ENCODE assay signal across 8 cellular contexts in the genomic region with DNA sequence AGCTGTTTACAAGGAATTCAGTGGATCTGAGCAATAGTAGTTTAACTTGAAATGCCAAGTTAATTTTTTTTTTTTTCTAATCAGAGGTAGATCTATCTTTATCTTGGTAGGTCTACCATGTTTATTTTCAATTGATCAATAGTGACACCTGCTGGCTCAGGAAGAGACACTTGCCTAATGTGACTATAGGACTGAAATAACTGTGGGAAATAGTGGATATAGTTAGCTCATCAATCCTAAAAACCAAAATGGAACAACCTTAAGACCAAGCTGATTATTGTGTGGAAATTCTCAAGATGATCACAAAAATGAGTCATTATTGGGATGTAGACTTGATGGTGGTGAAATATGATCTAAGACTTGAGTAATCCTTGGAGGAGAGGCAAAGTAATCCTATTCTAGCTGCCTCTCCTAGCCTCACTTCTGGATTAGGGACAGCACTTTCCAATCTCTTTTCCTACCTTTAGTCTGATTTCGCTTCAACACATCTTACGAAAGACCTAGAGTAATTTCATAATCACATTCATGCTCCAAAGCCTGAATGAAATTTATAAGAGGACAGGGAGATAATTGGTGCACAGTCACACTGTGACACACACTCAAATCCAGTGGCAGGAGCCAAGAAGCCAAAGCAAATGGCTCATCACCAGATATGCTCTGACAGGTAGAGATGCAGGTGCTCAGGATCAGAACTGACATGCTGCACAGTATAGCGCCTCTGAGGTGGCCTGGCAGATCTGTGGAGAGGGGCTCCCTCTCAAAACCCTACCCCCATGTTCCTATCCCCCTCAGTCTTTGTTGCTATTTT.
DNase-seq lines count a peak whose midpoint lies in the region; TF ChIP-seq lines count a peak whose summit lies in the region.

No MANE protein-coding gene starts in this region.

- H3K27me3 ChIP-seq in GM23248 (replicated peaks; ENCODE audit: insufficient read depth) (no peaks in the 10 kb centered on the region), liver (ENCODE audit: control insufficient read depth in 4 of 4, insufficient read depth in 4 of 4, low read length in 3 of 4) (no peaks in the 10 kb centered on the region), sigmoid colon (no peaks in the 10 kb centered on the region)

- H3K27ac ChIP-seq in GM23248 (peak overlapping the region; percentile 32), liver (ENCODE audit: low read depth in 1 of 2, low read length in 2 of 2) (no peak overlapping the region), sigmoid colon (no peak overlapping the region)

- H4K20me1 ChIP-seq in GM23248 (ENCODE audit: insufficient read depth) = no peaks in the 10 kb centered on the region

- H3K4me3 ChIP-seq in GM23248 (no peak overlapping the region), astrocyte of the spinal cord (ENCODE audit: low read depth, low read length) (no peak overlapping the region), liver (ENCODE audit: low read depth in 1 of 3, low read length in 3 of 3) (no peak overlapping the region), sigmoid colon (no peak overlapping the region)

- WGBS in GM23248 (ENCODE audit: low coverage in 1 of 2, low lambda C conversion rate in 2 of 2, missing lambda C conversion rate in 2 of 2), 2 experiments = 66 to 67% methylated on average over 3 of the region's 3 CpGs
- WGBS in liver = 82% methylated on average over 3 of the region's 3 CpGs
- WGBS in sigmoid colon, 2 donors = 94 to 95% methylated on average over 3 of the region's 3 CpGs

- peak; percentile 63 to 64 for TF ChIP-seq RAD21 in liver (IDR thresholded peaks at IDR 0.05)

- peak; percentile 57 for TF ChIP-seq CTCF in astrocyte of the spinal cord (IDR thresholded peaks at IDR 0.05; ENCODE audit: low read depth, low read length)
- peak; percentile 28 for TF ChIP-seq CTCF in liver (IDR thresholded peaks at IDR 0.05; ENCODE audit: low read depth, low read length, missing input control)
- no peak for TF ChIP-seq CTCF in sigmoid colon (IDR thresholded peaks at IDR 0.05)

- H2AFZ ChIP-seq in GM23248 = peak overlapping the region; percentile 15; the same call in 1 of the 2 replicates

- peak; percentile 73 for DNase-seq in DMS 273 (lab: John Stamatoyannopoulos, UW; ENCODE audit: unreplicated experiment)
- no peak for DNase-seq in DMS 273 treated with DMSO at 0.1 percent for 48 hours (lab: John Stamatoyannopoulos, UW)
- peak; percentile 87 for DNase-seq in GM23248
- DNase-seq in NCI-H146 (lab: John Stamatoyannopoulos, UW) = peak; percentile 18
- DNase-seq in astrocyte of the spinal cord (ENCODE audit: low read depth, low spot score) = peak; percentile 73
- no peak for DNase-seq in ecto neural progenitor cell (ENCODE audit: low spot score)
- no peak for DNase-seq in sigmoid colon

- in situ Hi-C loops in GM23248 (cut with MboI) = no loop called here
- in situ Hi-C loops in astrocyte of the spinal cord (cut with HindIII; ENCODE audit: low sequenced_read_pairs) = no loop called here

- H3K9me3 ChIP-seq in GM23248 (ENCODE audit: low read depth) (no peaks in the 10 kb centered on the region), liver (ENCODE audit: control insufficient read depth in 4 of 4, low read length in 3 of 4) (no peaks in the 10 kb centered on the region), sigmoid colon (no peaks in the 10 kb centered on the region)

- H3K9ac ChIP-seq in GM23248 = no peak overlapping the region
- no peak overlapping the region for H3K9ac ChIP-seq in liver (ENCODE audit: low read depth in 1 of 2, low read length in 2 of 2)

- peaks cover 18% of the 10 kb centered on the region for H3F3A ChIP-seq in GM23248 (ENCODE audit: insufficient read depth)

- H3K36me3 ChIP-seq in GM23248 (ENCODE audit: low read depth) = no peaks in the 10 kb centered on the region
- H3K36me3 ChIP-seq in liver (ENCODE audit: control insufficient read depth in 4 of 4, insufficient read depth in 3 of 4, low read depth in 1 of 4, low read length in 3 of 4) = no peaks in the 10 kb centered on the region
- no peaks in the 10 kb centered on the region for H3K36me3 ChIP-seq in sigmoid colon

- no peaks in the 10 kb centered on the region for H3K79me2 ChIP-seq in GM23248 (ENCODE audit: insufficient read depth)

- no peak for TF ChIP-seq POLR2A in sigmoid colon (IDR thresholded peaks at IDR 0.05)

- TF ChIP-seq EP300 in sigmoid colon (IDR thresholded peaks at IDR 0.05) = no peak

- intact Hi-C loops in sigmoid colon (cut with DNase I) = no loop called here

- peak overlapping the region; percentile 13 for H3K4me2 ChIP-seq in GM23248 (ENCODE audit: unreplicated experiment)

- no peaks in the 10 kb centered on the region for H3K9me2 ChIP-seq in GM23248 (ENCODE audit: insufficient read depth)

- peaks cover 19% of the 10 kb centered on the region for H3K4me1 ChIP-seq in GM23248 (ENCODE audit: insufficient read depth)
- no peaks in the 10 kb centered on the region for H3K4me1 ChIP-seq in liver (ENCODE audit: control insufficient read depth in 4 of 4, insufficient read depth in 4 of 4, low read length in 3 of 4)
- no peaks in the 10 kb centered on the region for H3K4me1 ChIP-seq in sigmoid colon

TF ChIP-seq in liver, 16 proteins besides CTCF, POLR2A, EP300 and RAD21:
- TF ChIP-seq SP1 (IDR thresholded peaks at IDR 0.05) (no peak), HNF4A (conservative IDR thresholded peaks at IDR 0.05) (no peak), GABPA (IDR thresholded peaks at IDR 0.05 in 1 of 2, conservative IDR thresholded peaks at IDR 0.05 in 1 of 2) (no peak), TAF1 (conservative IDR thresholded peaks at IDR 0.05) (no peak), RXRA (IDR thresholded peaks at IDR 0.05) (no peak)
- TF ChIP-seq, protein P1, sequence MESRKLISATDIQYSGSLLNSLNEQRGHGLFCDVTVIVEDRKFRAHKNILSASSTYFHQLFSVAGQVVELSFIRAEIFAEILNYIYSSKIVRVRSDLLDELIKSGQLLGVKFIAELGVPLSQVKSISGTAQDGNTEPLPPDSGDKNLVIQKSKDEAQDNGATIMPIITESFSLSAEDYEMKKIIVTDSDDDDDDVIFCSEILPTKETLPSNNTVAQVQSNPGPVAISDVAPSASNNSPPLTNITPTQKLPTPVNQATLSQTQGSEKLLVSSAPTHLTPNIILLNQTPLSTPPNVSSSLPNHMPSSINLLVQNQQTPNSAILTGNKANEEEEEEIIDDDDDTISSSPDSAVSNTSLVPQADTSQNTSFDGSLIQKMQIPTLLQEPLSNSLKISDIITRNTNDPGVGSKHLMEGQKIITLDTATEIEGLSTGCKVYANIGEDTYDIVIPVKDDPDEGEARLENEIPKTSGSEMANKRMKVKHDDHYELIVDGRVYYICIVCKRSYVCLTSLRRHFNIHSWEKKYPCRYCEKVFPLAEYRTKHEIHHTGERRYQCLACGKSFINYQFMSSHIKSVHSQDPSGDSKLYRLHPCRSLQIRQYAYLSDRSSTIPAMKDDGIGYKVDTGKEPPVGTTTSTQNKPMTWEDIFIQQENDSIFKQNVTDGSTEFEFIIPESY (IDR thresholded peaks at IDR 0.05) = no peak
- TF ChIP-seq, protein P2, sequence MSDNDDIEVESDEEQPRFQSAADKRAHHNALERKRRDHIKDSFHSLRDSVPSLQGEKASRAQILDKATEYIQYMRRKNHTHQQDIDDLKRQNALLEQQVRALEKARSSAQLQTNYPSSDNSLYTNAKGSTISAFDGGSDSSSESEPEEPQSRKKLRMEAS (IDR thresholded peaks at IDR 0.05) = no peak
- TF ChIP-seq, protein P3, sequence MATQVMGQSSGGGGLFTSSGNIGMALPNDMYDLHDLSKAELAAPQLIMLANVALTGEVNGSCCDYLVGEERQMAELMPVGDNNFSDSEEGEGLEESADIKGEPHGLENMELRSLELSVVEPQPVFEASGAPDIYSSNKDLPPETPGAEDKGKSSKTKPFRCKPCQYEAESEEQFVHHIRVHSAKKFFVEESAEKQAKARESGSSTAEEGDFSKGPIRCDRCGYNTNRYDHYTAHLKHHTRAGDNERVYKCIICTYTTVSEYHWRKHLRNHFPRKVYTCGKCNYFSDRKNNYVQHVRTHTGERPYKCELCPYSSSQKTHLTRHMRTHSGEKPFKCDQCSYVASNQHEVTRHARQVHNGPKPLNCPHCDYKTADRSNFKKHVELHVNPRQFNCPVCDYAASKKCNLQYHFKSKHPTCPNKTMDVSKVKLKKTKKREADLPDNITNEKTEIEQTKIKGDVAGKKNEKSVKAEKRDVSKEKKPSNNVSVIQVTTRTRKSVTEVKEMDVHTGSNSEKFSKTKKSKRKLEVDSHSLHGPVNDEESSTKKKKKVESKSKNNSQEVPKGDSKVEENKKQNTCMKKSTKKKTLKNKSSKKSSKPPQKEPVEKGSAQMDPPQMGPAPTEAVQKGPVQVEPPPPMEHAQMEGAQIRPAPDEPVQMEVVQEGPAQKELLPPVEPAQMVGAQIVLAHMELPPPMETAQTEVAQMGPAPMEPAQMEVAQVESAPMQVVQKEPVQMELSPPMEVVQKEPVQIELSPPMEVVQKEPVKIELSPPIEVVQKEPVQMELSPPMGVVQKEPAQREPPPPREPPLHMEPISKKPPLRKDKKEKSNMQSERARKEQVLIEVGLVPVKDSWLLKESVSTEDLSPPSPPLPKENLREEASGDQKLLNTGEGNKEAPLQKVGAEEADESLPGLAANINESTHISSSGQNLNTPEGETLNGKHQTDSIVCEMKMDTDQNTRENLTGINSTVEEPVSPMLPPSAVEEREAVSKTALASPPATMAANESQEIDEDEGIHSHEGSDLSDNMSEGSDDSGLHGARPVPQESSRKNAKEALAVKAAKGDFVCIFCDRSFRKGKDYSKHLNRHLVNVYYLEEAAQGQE (IDR thresholded peaks at IDR 0.05) = no peak

Comparison
In these comparisons a context has a peak if more than half of its experiments do, and no peak if none do; other contexts are left out.
1. DNase-seq: peak in DMS 273 (single experiment), GM23248 (single experiment), NCI-H146 (single experiment) and astrocyte of the spinal cord (single experiment); none in DMS 273 treated with DMSO at 0.1 percent for 48 hours (single experiment), ecto neural progenitor cell (single experiment) and sigmoid colon (single experiment).
2. CTCF ChIP-seq: peak in astrocyte of the spinal cord (single experiment) and liver (single experiment); none in sigmoid colon (0 of 4).